ENCODE assay signal across 8 cellular contexts in genomic region chr13:37059848-37060192, GRCh38. TPM values are rescaled to one million over a fixed set of nuclear protein-coding genes. Genes with fewer than 3 reads are reported as not detected.
DNase-seq lines count a peak whose midpoint lies in the region; ATAC-seq, FAIRE-seq and TF ChIP-seq lines count a peak whose summit lies in the region.

No MANE protein-coding gene starts in this region.

- TF ChIP-seq POLR2A in erythroblast (IDR thresholded peaks at IDR 0.05; ENCODE audit: low read length): no peak

- no peaks in the 10 kb centered on the region for H3K9me3 ChIP-seq in naive thymus-derived CD4-positive, alpha-beta T cell (ENCODE audit: control insufficient read depth in 2 of 3, low read length in 3 of 3)

- peaks cover 21% of the 10 kb centered on the region for H3K4me1 Mint-ChIP-seq in activated CD4-positive, alpha-beta T cell treated with anti-CD3 and anti-CD28 coated beads, Interleukin-2, amount 10 ng/mL, durations not matched to agents 24 days and 14 days
- peaks cover 13 to 53% (median 44%) of the 10 kb centered on the region in 7 donors for H3K4me1 Mint-ChIP-seq in naive thymus-derived CD4-positive, alpha-beta T cell

- FAIRE-seq in bronchial epithelial cell (lab: Jason Lieb, UNC): no peak

- peak overlapping the region; percentile 87 for H3K4me3 Mint-ChIP-seq in activated CD4-positive, alpha-beta T cell treated with anti-CD3 and anti-CD28 coated beads, Interleukin-2, amount 10 ng/mL, durations not matched to agents 24 days and 14 days
- H3K4me3 Mint-ChIP-seq in naive thymus-derived CD4-positive, alpha-beta T cell: peak overlapping the region; percentile 87 to 99 (median 94)

- intact Hi-C loops in activated CD4-positive, alpha-beta T cell treated with anti-CD3 and anti-CD28 coated beads, Interleukin-2, amount 10 ng/mL, durations not matched to agents 24 days and 14 days (cut with micrococcal nuclease): loop anchor here (1.0 to 2.0 kb wide), 5 partner anchors 27 to 1289 kb away; partner anchors contain the start of genes ALG5, RFXAP, SPART and UFM1
- intact Hi-C loops in naive thymus-derived CD4-positive, alpha-beta T cell (cut with micrococcal nuclease): loop anchor here (1.0 to 10.0 kb wide), 8 partner anchors 17 to 1978 kb away; partner anchors contain the start of genes ALG5 (in 2 of the 2), NHLRC3 (in 2 of the 2), PROSER1 (in 2 of the 2) and RFXAP (in 2 of the 2)

- H3K27me3 ChIP-seq in bronchial epithelial cell (ENCODE audit: control insufficient read depth, insufficient read depth, low read length): no peaks in the 10 kb centered on the region
- no peaks in the 10 kb centered on the region for H3K27me3 ChIP-seq in naive thymus-derived CD4-positive, alpha-beta T cell (ENCODE audit: control insufficient read depth in 2 of 2, insufficient read depth in 2 of 2, low read length in 2 of 2)

- H3K36me3 ChIP-seq in bronchial epithelial cell (ENCODE audit: control insufficient read depth, insufficient read depth, low read length): peaks cover 4% of the 10 kb centered on the region
- H3K36me3 ChIP-seq in naive thymus-derived CD4-positive, alpha-beta T cell (ENCODE audit: control insufficient read depth in 2 of 3, insufficient read depth in 3 of 3, low read length in 3 of 3): no peaks in the 10 kb centered on the region

- no peak for DNase-seq in activated CD4-positive, alpha-beta T cell treated with anti-CD3 and anti-CD28 coated beads, Interleukin-2, amount 10 ng/mL, durations not matched to agents 24 days and 14 days
- no peak for DNase-seq in activated CD4-positive, alpha-beta T cell treated with anti-CD3 and anti-CD28 coated beads, Interleukin-2, amount 50 U/mL, for 48 hours
- no peak for DNase-seq in bronchial epithelial cell (ENCODE audit: low read depth)
- DNase-seq in naive thymus-derived CD4-positive, alpha-beta T cell: no peak
- no peak for DNase-seq in erythroblast (lab: John Stamatoyannopoulos, UW)
- DNase-seq in iPS-NIHi7 (ENCODE audit: extremely low spot score): no peak

- peak overlapping the region; percentile 89 for H3K4me3 ChIP-seq in bronchial epithelial cell (ENCODE audit: low read depth, low read length)
- H3K4me3 ChIP-seq in naive thymus-derived CD4-positive, alpha-beta T cell (ENCODE audit: low read length): peak overlapping the region; percentile 77

- ATAC-seq in HG03354 (IDR thresholded peaks at IDR 0.05; ENCODE audit: poor library complexity, severe bottlenecking, unreplicated experiment) (peak; percentile 36), GM21360 (IDR thresholded peaks at IDR 0.05; ENCODE audit: unreplicated experiment) (no peak)
- ATAC-seq in naive thymus-derived CD4-positive, alpha-beta T cell: peak; percentile 31

- peaks cover 3% of the 10 kb centered on the region for H3K9me3 Mint-ChIP-seq in activated CD4-positive, alpha-beta T cell treated with anti-CD3 and anti-CD28 coated beads, Interleukin-2, amount 10 ng/mL, durations not matched to agents 24 days and 14 days
- H3K9me3 Mint-ChIP-seq in naive thymus-derived CD4-positive, alpha-beta T cell: peaks cover 0 to 2% (median 0%) of the 10 kb centered on the region in 11 donors

- peak overlapping the region; percentile 97 for H3K27ac Mint-ChIP-seq in activated CD4-positive, alpha-beta T cell treated with anti-CD3 and anti-CD28 coated beads, Interleukin-2, amount 10 ng/mL, durations not matched to agents 24 days and 14 days
- peak overlapping the region; percentile 93 to 99 (median 98) for H3K27ac Mint-ChIP-seq in naive thymus-derived CD4-positive, alpha-beta T cell

- H3K27ac ChIP-seq in naive thymus-derived CD4-positive, alpha-beta T cell (ENCODE audit: low read depth, low read length): peak overlapping the region; percentile 93

- peaks cover 13 to 15% of the 10 kb centered on the region in 2 donors for H3K4me1 ChIP-seq in naive thymus-derived CD4-positive, alpha-beta T cell (ENCODE audit: control insufficient read depth in 2 of 2, insufficient read depth in 2 of 2, low read length in 2 of 2)

- CTCF ChIA-PET in naive thymus-derived CD4-positive, alpha-beta T cell (lab: Charles Lee): no interaction called here

- POLR2A ChIA-PET in naive thymus-derived CD4-positive, alpha-beta T cell (lab: Charles Lee): interaction anchor here (0.6 to 5.6 kb wide), 4 partner anchors 19 to 1979 kb away, joined by 3 to 72 read pairs (median 5); partner anchors contain the start of genes ALG5, EXOSC8, NHLRC3 and PROSER1

- no peak for TF ChIP-seq CTCF in bronchial epithelial cell (IDR thresholded peaks at IDR 0.05; ENCODE audit: insufficient read depth, low read length, severe bottlenecking)

- H3K27me3 Mint-ChIP-seq in activated CD4-positive, alpha-beta T cell treated with anti-CD3 and anti-CD28 coated beads, Interleukin-2, amount 10 ng/mL, durations not matched to agents 24 days and 14 days: peaks cover 14% of the 10 kb centered on the region
- H3K27me3 Mint-ChIP-seq in naive thymus-derived CD4-positive, alpha-beta T cell: peaks cover 0 to 16% (median 0%) of the 10 kb centered on the region in 5 donors

- peaks cover 25% of the 10 kb centered on the region for H3K36me3 Mint-ChIP-seq in activated CD4-positive, alpha-beta T cell treated with anti-CD3 and anti-CD28 coated beads, Interleukin-2, amount 10 ng/mL, durations not matched to agents 24 days and 14 days (ENCODE audit: low read depth)
- peaks cover 4 to 21% (median 6%) of the 10 kb centered on the region in 5 donors for H3K36me3 Mint-ChIP-seq in naive thymus-derived CD4-positive, alpha-beta T cell

RNA-seq across cellular contexts. Expression of gene SUPT20H, which starts 0.3 kb away (rescaled TPM):
- total RNA-seq in activated CD4-positive, alpha-beta T cell treated with anti-CD3 and anti-CD28 coated beads, Interleukin-2, amount 10 ng/mL, durations not matched to agents 24 days and 14 days: 67.4 and 74.8 TPM in 2 replicates
- 28.7 and 33.8 TPM in 2 replicates for total RNA-seq in bronchial epithelial cell
- total RNA-seq in naive thymus-derived CD4-positive, alpha-beta T cell: 100 to 1,000 TPM in 1 of 5 experiments, 10 to 100 TPM in 4; 70.5 to 106 (median 86.1) TPM
- polyA plus RNA-seq in naive thymus-derived CD4-positive, alpha-beta T cell: 10 to 100 TPM; 63.0 to 75.8 TPM

RNA-seq across cellular contexts. Expression of gene CSNK1A1L, which starts 45.6 kb away (rescaled TPM):
- not detected in 2 replicates for total RNA-seq in activated CD4-positive, alpha-beta T cell treated with anti-CD3 and anti-CD28 coated beads, Interleukin-2, amount 10 ng/mL, durations not matched to agents 24 days and 14 days
- not detected in 2 replicates for total RNA-seq in bronchial epithelial cell
- total RNA-seq in naive thymus-derived CD4-positive, alpha-beta T cell: not detected
- not detected for polyA plus RNA-seq in naive thymus-derived CD4-positive, alpha-beta T cell

RNA-seq across cellular contexts. Expression of gene EXOSC8, which starts 59.2 kb away (rescaled TPM):
- total RNA-seq in activated CD4-positive, alpha-beta T cell treated with anti-CD3 and anti-CD28 coated beads, Interleukin-2, amount 10 ng/mL, durations not matched to agents 24 days and 14 days: 158 and 162 TPM in 2 replicates
- 36.3 and 62.1 TPM in 2 replicates for total RNA-seq in bronchial epithelial cell
- total RNA-seq in naive thymus-derived CD4-positive, alpha-beta T cell: 10 to 100 TPM; 41.0 to 91.7 (median 80.3) TPM
- 10 to 100 TPM; 57.8 to 98.3 TPM for polyA plus RNA-seq in naive thymus-derived CD4-positive, alpha-beta T cell
